Comparison of ENCODE assay signal across 8 cellular contexts in genomic region chr17:57604771-57605733, GRCh38.
DNase-seq lines count a peak whose midpoint lies in the region; ATAC-seq and TF ChIP-seq lines count a peak whose summit lies in the region.

No MANE protein-coding gene starts in this region.

- peak overlapping the region; percentile 0 for H3K27ac ChIP-seq in colonic mucosa
- H3K27ac ChIP-seq in thoracic aorta = peak overlapping the region in 1 of 2 donors; percentile 4

- no peak overlapping the region for H3K4me3 ChIP-seq in colonic mucosa
- peak overlapping the region; percentile 61 for H3K4me3 ChIP-seq in thoracic aorta

- DNase-seq in DMS79 (lab: John Stamatoyannopoulos, UW) (peak; percentile 73), MV-4-11 (lab: John Stamatoyannopoulos, UW) (peak; percentile 84), colonic mucosa (peak; percentile 60), lung microvascular endothelial cell (ENCODE audit: low read depth in 2 of 2) (peak; percentile 28 to 40), thoracic aorta (ENCODE audit: low spot score) (no peak)

- H3K9me3 ChIP-seq in colonic mucosa (no peaks in the 10 kb centered on the region), thoracic aorta (no peaks in the 10 kb centered on the region)

- ATAC-seq in GM21529 (IDR thresholded peaks at IDR 0.05; ENCODE audit: unreplicated experiment) (peak; percentile 74), SK-N-SH treated with all-trans-retinoic acid at 6 μM for 48 hours (peak; percentile 85), thoracic aorta (ENCODE audit: insufficient number of reproducible peaks, low FRiP score, low read depth) (peak; percentile 28), HG03469 (IDR thresholded peaks at IDR 0.05; ENCODE audit: unreplicated experiment) (no peak)

- TF ChIP-seq CTCF in colonic mucosa (IDR thresholded peaks at IDR 0.05) = no peak
- no peak for TF ChIP-seq CTCF in thoracic aorta (IDR thresholded peaks at IDR 0.05)

- H3K27me3 ChIP-seq in colonic mucosa = no peaks in the 10 kb centered on the region
- no peaks in the 10 kb centered on the region for H3K27me3 ChIP-seq in thoracic aorta (replicated peaks; ENCODE audit: insufficient read depth)

- H3K4me1 ChIP-seq in colonic mucosa = peaks cover 29% of the 10 kb centered on the region
- peaks cover 13 to 24% of the 10 kb centered on the region in 2 donors for H3K4me1 ChIP-seq in thoracic aorta (ENCODE audit: control insufficient read depth in 1 of 2, low read depth in 2 of 2)

- H3K9ac ChIP-seq in colonic mucosa (ENCODE audit: low read depth in 2 of 2, low read length in 2 of 2) = peak overlapping the region in 1 of 2 donors; percentile 79

- H3K36me3 ChIP-seq in colonic mucosa (no peaks in the 10 kb centered on the region), thoracic aorta (no peaks in the 10 kb centered on the region)

- intact Hi-C loops in colonic mucosa (cut with DNase I) = loop anchor here (10.0 kb wide), 1 partner anchor 140 kb away; the partner anchor contains the start of gene CCDC182

TF ChIP-seq in SK-N-SH treated with all-trans-retinoic acid at 6 μM for 48 hours, 23 proteins besides CTCF, POLR2A, EP300 and RAD21:
- TF ChIP-seq ZC3H10 (CRISPR knock-in tag; IDR thresholded peaks at IDR 0.05) = no peak
- no peak for TF ChIP-seq PPARA (CRISPR knock-in tag; IDR thresholded peaks at IDR 0.05; ENCODE audit: borderline replicate concordance)
- no peak for TF ChIP-seq CREB5 (CRISPR knock-in tag; IDR thresholded peaks at IDR 0.05; ENCODE audit: low read depth)
- peak; percentile 74 for TF ChIP-seq ZNF70 (CRISPR knock-in tag; IDR thresholded peaks at IDR 0.05)
- no peak for TF ChIP-seq PATZ1 (CRISPR knock-in tag; IDR thresholded peaks at IDR 0.05; ENCODE audit: borderline replicate concordance)
- no peak for TF ChIP-seq ISL1 (CRISPR knock-in tag; IDR thresholded peaks at IDR 0.05)
- no peak for TF ChIP-seq TOX (CRISPR knock-in tag; IDR thresholded peaks at IDR 0.05; ENCODE audit: borderline replicate concordance)
- no peak for TF ChIP-seq POU6F1 (CRISPR knock-in tag; IDR thresholded peaks at IDR 0.05; ENCODE audit: borderline replicate concordance, low read depth)
- TF ChIP-seq CSRNP3 (CRISPR knock-in tag; IDR thresholded peaks at IDR 0.05) = no peak
- TF ChIP-seq BACH2 (CRISPR knock-in tag; IDR thresholded peaks at IDR 0.05; ENCODE audit: borderline replicate concordance) = no peak
- no peak; the same call in 1 of the 2 replicates for TF ChIP-seq TCF4 (CRISPR knock-in tag; IDR thresholded peaks at IDR 0.05; ENCODE audit: borderline replicate concordance)
- 0 out of 2 replicates have a peak, but pooled peaks have one; percentile 57 for TF ChIP-seq ZNF565 (CRISPR knock-in tag; conservative IDR thresholded peaks at IDR 0.05; ENCODE audit: low read depth)
- peak; percentile 14; the same call in 1 of the 2 replicates for TF ChIP-seq TSHZ2 (CRISPR knock-in tag; IDR thresholded peaks at IDR 0.05)
- no peak for TF ChIP-seq GLIS3 (CRISPR knock-in tag; IDR thresholded peaks at IDR 0.05)
- peak; percentile 80; the same call in 1 of the 2 replicates for TF ChIP-seq ZFP3 (CRISPR knock-in tag; IDR thresholded peaks at IDR 0.05)
- no peak for TF ChIP-seq ZFP30 (CRISPR knock-in tag; IDR thresholded peaks at IDR 0.05)
- no peak for TF ChIP-seq ARNTL (CRISPR knock-in tag; IDR thresholded peaks at IDR 0.05; ENCODE audit: borderline replicate concordance, low read depth)
- no peak for TF ChIP-seq ESRRG (CRISPR knock-in tag; IDR thresholded peaks at IDR 0.05)
- no peak for TF ChIP-seq RARB (CRISPR knock-in tag; IDR thresholded peaks at IDR 0.05)
